23 cellular contexts compared by ENCODE assay signal in genomic region chr16:12653820-12654392, GRCh38.
"Had no signal": no experiment of that assay in that cellular context is flagged by ENCODE, and none has a peak within 500 bp of the region (broad histone marks: within the 10 kb centered on the region; RNA-seq: fewer than 3 reads in every experiment).

No MANE protein-coding gene starts in this region.

- DNase-seq: dermis blood vessel endothelial cell; dorsolateral prefrontal cortex; effector CD4-positive, alpha-beta T cell; effector memory CD4-positive, alpha-beta T cell; foreskin keratinocyte; heart right ventricle; hippocampal formation; left cardiac atrium; left lung; left ventricle myocardium superior; lower lobe of right lung; mesenchymal stem cell; mucosa of descending colon; naive B cell had no signal

- H3K4me1 Mint-ChIP-seq: mesothelial cell of epicardium, naive B cell had no signal

- FAIRE-seq: colon, endothelial cell of umbilical vein, frontal cortex, islet of Langerhans, keratinocyte had no signal

- ATAC-seq: foreskin keratinocyte, gastroesophageal sphincter, heart right ventricle, left cardiac atrium, left lung, left ventricle myocardium superior, lower lobe of right lung, mucosa of descending colon had no signal

- H3K27ac Mint-ChIP-seq: mesothelial cell of epicardium, naive B cell had no signal

- H3K4me3 ChIP-seq: coronary artery, dorsolateral prefrontal cortex, esophagus muscularis mucosa, gastroesophageal sphincter, heart right ventricle, left lung, lower lobe of right lung, mucosa of descending colon had no signal

- H3K9me3 ChIP-seq: lower lobe of right lung had no signal

- H3K36me3 ChIP-seq: esophagus muscularis mucosa, heart right ventricle, left lung, lower lobe of right lung had no signal

- H3K4me3 Mint-ChIP-seq: mesothelial cell of epicardium, naive B cell had no signal

- H3K27me3 ChIP-seq: dorsolateral prefrontal cortex, foreskin keratinocyte, left lung had no signal

- H3K27ac ChIP-seq: coronary artery, dorsolateral prefrontal cortex, esophagus muscularis mucosa, foreskin keratinocyte, gastroesophageal sphincter, heart right ventricle, left lung, lower lobe of right lung had no signal

- H3K4me1 ChIP-seq: esophagus muscularis mucosa, foreskin keratinocyte, gastroesophageal sphincter, heart right ventricle, left lung, lower lobe of right lung had no signal
